ENCODE assay signal across 9 cellular contexts in genomic region chr4:5952286-5953002, GRCh38. TPM values are rescaled to one million over a fixed set of nuclear protein-coding genes. Genes with fewer than 3 reads are reported as not detected.
A peak's percentile ranks its signal among the peaks of the same experiment; 100 is the strongest.
DNase-seq lines count a peak whose midpoint lies in the region; ATAC-seq, FAIRE-seq and TF ChIP-seq lines count a peak whose summit lies in the region.
"Had no signal": no experiment of that assay in that cellular context is flagged by ENCODE, and none has a peak within 500 bp of the region (broad histone marks: within the 10 kb centered on the region; RNA-seq: fewer than 3 reads in every experiment).

No MANE protein-coding gene starts in this region.

- H3K4me3 Mint-ChIP-seq in GM23338, result no peak overlapping the region
- peak overlapping the region; percentile 32 for H3K4me3 Mint-ChIP-seq in glutamatergic neuron (ENCODE audit: unreplicated experiment)
- no peak overlapping the region for H3K4me3 Mint-ChIP-seq in osteocyte (ENCODE audit: unreplicated experiment)
- H3K4me3 Mint-ChIP-seq: HFFc6 had no signal

- H3K27me3 Mint-ChIP-seq in GM23338 (ENCODE audit: insufficient read depth, low read depth, poor library complexity), result peaks cover 23% of the 10 kb centered on the region
- peaks cover 26% of the 10 kb centered on the region for H3K27me3 Mint-ChIP-seq in glutamatergic neuron (ENCODE audit: unreplicated experiment)
- peaks cover 29% of the 10 kb centered on the region for H3K27me3 Mint-ChIP-seq in osteocyte (ENCODE audit: unreplicated experiment)

- H3K4me3 ChIP-seq in GM23338 (no peak overlapping the region), small intestine (ENCODE audit: low read depth in 1 of 2, low read length in 2 of 2) (no peak overlapping the region)

- peaks cover 6% of the 10 kb centered on the region for H3K9me3 Mint-ChIP-seq in GM23338
- H3K9me3 Mint-ChIP-seq in glutamatergic neuron (ENCODE audit: unreplicated experiment), result peaks cover 32% of the 10 kb centered on the region
- no peaks in the 10 kb centered on the region for H3K9me3 Mint-ChIP-seq in osteocyte (ENCODE audit: unreplicated experiment)

- H4K20me1 ChIP-seq in GM23338 (replicated peaks; ENCODE audit: insufficient read depth), result no peaks in the 10 kb centered on the region

- WGBS in small intestine, 3 donors, result 67 to 82% (median 81%) methylated on average over 22 of the region's 22 CpGs

- H3K4me1 Mint-ChIP-seq in GM23338 (peaks cover 25% of the 10 kb centered on the region), glutamatergic neuron (ENCODE audit: low read depth, unreplicated experiment) (peaks cover 46% of the 10 kb centered on the region), osteocyte (ENCODE audit: unreplicated experiment) (no peaks in the 10 kb centered on the region)
- H3K4me1 Mint-ChIP-seq: CD4-positive, CD25-positive, alpha-beta regulatory T cell had no signal

- no peak for DNase-seq in GM23338 (ENCODE audit: low spot score)
- no peak for DNase-seq in glutamatergic neuron
- DNase-seq in osteocyte (ENCODE audit: extremely low spot score, unreplicated experiment), result peak; percentile 84
- DNase-seq in germinal center (ENCODE audit: low spot score), result no peak
- no peak for DNase-seq in small intestine
- no peak for DNase-seq in LoVo (ENCODE audit: low spot score)
- DNase-seq: CD4-positive, CD25-positive, alpha-beta regulatory T cell; HCEC 1CT; HFFc6 had no signal

- no peak overlapping the region for H3K27ac Mint-ChIP-seq in GM23338
- peak overlapping the region; percentile 44 for H3K27ac Mint-ChIP-seq in glutamatergic neuron (ENCODE audit: unreplicated experiment)
- H3K27ac Mint-ChIP-seq in osteocyte (ENCODE audit: unreplicated experiment), result no peak overlapping the region
- H3K27ac Mint-ChIP-seq: CD4-positive, CD25-positive, alpha-beta regulatory T cell; HFFc6 had no signal

- no peaks in the 10 kb centered on the region for H3K9me2 ChIP-seq in GM23338 (ENCODE audit: insufficient read depth)

- H2AFZ ChIP-seq in GM23338, result peak overlapping the region; percentile 72

- H3K9me3 ChIP-seq in small intestine (ENCODE audit: control insufficient read depth, low read depth), result no peaks in the 10 kb centered on the region

- peaks cover 9% of the 10 kb centered on the region for H3K4me1 ChIP-seq in GM23338 (ENCODE audit: insufficient read depth)
- no peaks in the 10 kb centered on the region for H3K4me1 ChIP-seq in small intestine (ENCODE audit: control insufficient read depth in 2 of 2, insufficient read depth in 1 of 2, low read depth in 1 of 2, low read length in 1 of 2)

- H3K36me3 ChIP-seq in GM23338 (ENCODE audit: insufficient read depth) (no peaks in the 10 kb centered on the region), small intestine (ENCODE audit: control insufficient read depth in 2 of 2, insufficient read depth in 2 of 2, low read length in 2 of 2) (no peaks in the 10 kb centered on the region)

- TF ChIP-seq CTCF in GM23338 (conservative IDR thresholded peaks at IDR 0.05; ENCODE audit: low read depth in 2 of 2) (no peak), glutamatergic neuron (IDR thresholded peaks at IDR 0.05; ENCODE audit: partially characterized antibody, unreplicated experiment) (no peak), osteocyte (IDR thresholded peaks at IDR 0.05) (no peak)

- H3K79me2 ChIP-seq in GM23338 (replicated peaks; ENCODE audit: insufficient read depth), result no peaks in the 10 kb centered on the region

- H3K4me2 ChIP-seq in GM23338, result no peak overlapping the region

- no peak overlapping the region for H3K27ac ChIP-seq in GM23338 (ENCODE audit: low read depth)
- no peak overlapping the region for H3K27ac ChIP-seq in small intestine (ENCODE audit: low read depth in 1 of 2, low read length in 1 of 2)

- H3K27me3 ChIP-seq in GM23338 (ENCODE audit: insufficient read depth) (no peaks in the 10 kb centered on the region), small intestine (ENCODE audit: control insufficient read depth in 2 of 2, insufficient read depth in 2 of 2, low read length in 2 of 2) (no peaks in the 10 kb centered on the region)

- no peaks in the 10 kb centered on the region for H3F3A ChIP-seq in GM23338 (replicated peaks; ENCODE audit: low read depth)

- ATAC-seq in GM23338, result no peak

- H3K36me3 Mint-ChIP-seq in GM23338 (ENCODE audit: low read depth) (peaks cover 6% of the 10 kb centered on the region; the same call in 2 of the 3 replicates), glutamatergic neuron (ENCODE audit: unreplicated experiment) (peaks cover 5% of the 10 kb centered on the region), osteocyte (ENCODE audit: unreplicated experiment) (no peaks in the 10 kb centered on the region)
- H3K36me3 Mint-ChIP-seq: CD4-positive, CD25-positive, alpha-beta regulatory T cell had no signal

- no peak for FAIRE-seq in small intestine (lab: Jason Lieb, UNC)

TF ChIP-seq in GM23338, 12 proteins besides CTCF, POLR2A, EP300 and RAD21:
- TF ChIP-seq ZNF114 (CRISPR knock-in tag; IDR thresholded peaks at IDR 0.05) (no peak), CREB1 (CRISPR knock-in tag; IDR thresholded peaks at IDR 0.05; ENCODE audit: low read depth) (no peak), EZH2 (IDR thresholded peaks at IDR 0.05; ENCODE audit: low read depth, unreplicated experiment) (no peak), POLR2AphosphoS5 (IDR thresholded peaks at IDR 0.05; ENCODE audit: low read depth) (no peak), REST (IDR thresholded peaks at IDR 0.05; ENCODE audit: unreplicated experiment) (no peak), ZNF331 (CRISPR knock-in tag; IDR thresholded peaks at IDR 0.05; ENCODE audit: low read depth) (no peak)
- TF ChIP-seq, protein P1, sequence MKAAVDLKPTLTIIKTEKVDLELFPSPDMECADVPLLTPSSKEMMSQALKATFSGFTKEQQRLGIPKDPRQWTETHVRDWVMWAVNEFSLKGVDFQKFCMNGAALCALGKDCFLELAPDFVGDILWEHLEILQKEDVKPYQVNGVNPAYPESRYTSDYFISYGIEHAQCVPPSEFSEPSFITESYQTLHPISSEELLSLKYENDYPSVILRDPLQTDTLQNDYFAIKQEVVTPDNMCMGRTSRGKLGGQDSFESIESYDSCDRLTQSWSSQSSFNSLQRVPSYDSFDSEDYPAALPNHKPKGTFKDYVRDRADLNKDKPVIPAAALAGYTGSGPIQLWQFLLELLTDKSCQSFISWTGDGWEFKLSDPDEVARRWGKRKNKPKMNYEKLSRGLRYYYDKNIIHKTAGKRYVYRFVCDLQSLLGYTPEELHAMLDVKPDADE (IDR thresholded peaks at IDR 0.05), result no peak

RNA-seq across cellular contexts. Expression of gene CRMP1, which starts 59.6 kb away (rescaled TPM):
- 143 and 146 TPM in 2 replicates for total RNA-seq in GM23338 (2014; rRNA removed; shearing (Covaris generic))
- polyA plus RNA-seq in GM23338 (2016; fragmentation: Nextera tagmentation; extraction: Ambion mirVana) (52.7 and 53.6 TPM in 2 replicates), small intestine (1 to 10 TPM in 2 of 3 donors, under 1 TPM in 1; 0.22 to 5.9 (median 1.9) TPM)
- total RNA-seq in glutamatergic neuron (ENCODE audit: unreplicated experiment) (947 TPM), osteocyte (24.5 and 24.7 TPM in 2 replicates)
- total RNA-seq: CD4-positive, CD25-positive, alpha-beta regulatory T cell; HFFc6 had no signal
- polyA plus RNA-seq: CD4-positive, CD25-positive, alpha-beta regulatory T cell had no signal
